ENCODE assay signal across 12 cellular contexts in the genomic region with DNA sequence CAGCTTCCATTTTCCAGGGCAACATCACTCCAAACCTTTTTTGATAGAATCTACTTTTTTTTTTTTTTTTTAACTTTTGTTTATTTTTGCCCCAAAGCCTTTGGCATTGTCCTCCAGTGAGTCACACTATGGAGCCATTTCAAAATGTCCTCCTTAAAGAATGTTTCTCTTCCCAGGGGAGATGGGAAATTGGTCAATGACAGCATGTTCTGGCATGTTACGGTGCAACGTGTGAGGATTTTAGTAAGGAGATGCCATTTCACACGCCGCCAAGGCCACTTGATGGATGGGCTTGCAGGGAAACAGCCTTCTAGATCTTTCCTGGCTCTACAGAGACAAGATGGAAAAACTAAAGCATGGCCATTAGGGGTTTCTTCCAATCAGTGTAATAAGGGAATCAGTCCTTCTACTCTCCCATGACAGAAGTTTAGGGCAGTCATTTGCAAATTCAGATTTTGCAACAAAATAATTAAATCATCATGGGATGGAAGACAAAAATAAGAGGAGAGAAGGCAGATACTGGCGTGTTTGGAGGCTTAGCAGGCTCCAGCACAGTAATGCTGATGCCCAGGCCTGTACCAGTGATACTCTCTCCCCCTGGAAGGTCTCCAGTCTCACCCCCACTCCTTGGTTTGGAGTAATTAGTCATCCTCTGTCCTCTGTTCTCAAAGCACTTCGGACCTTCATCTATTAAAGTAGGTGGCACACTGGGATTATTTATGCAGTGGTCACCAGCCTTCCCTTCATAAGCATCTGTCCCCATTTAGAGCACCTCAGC. TPM values are rescaled to one million over a fixed set of nuclear protein-coding genes. Genes with fewer than 3 reads are reported as not detected.
DNase-seq lines count a peak whose midpoint lies in the region; ATAC-seq and TF ChIP-seq lines count a peak whose summit lies in the region.
"Had no signal": no experiment of that assay in that cellular context is flagged by ENCODE, and none has a peak within 500 bp of the region (broad histone marks: within the 10 kb centered on the region; RNA-seq: fewer than 3 reads in every experiment).

No MANE protein-coding gene starts in this region.

- H3K79me1 ChIP-seq in neuronal stem cell (ENCODE audit: low read depth, low read length) = no peaks in the 10 kb centered on the region

- H4K91ac ChIP-seq in neuronal stem cell (ENCODE audit: low read depth, low read length, poor library complexity) = no peak overlapping the region

- H2AK5ac ChIP-seq in neuronal stem cell (ENCODE audit: low read depth, low read length) = no peak overlapping the region

- no peak overlapping the region for H3K4me2 ChIP-seq in neuronal stem cell (ENCODE audit: insufficient read depth, low read length, poor library complexity, severe bottlenecking)

- no peaks in the 10 kb centered on the region for H3K36me3 Mint-ChIP-seq in activated naive CD4-positive, alpha-beta T cell treated with anti-CD3 and anti-CD28 coated beads for 36 hours (ENCODE audit: low read depth)
- H3K36me3 Mint-ChIP-seq: CD8-positive, alpha-beta memory T cell had no signal

- H2BK12ac ChIP-seq in neuronal stem cell (ENCODE audit: low read length) = no peak overlapping the region

- H3K9me3 Mint-ChIP-seq in activated naive CD4-positive, alpha-beta T cell treated with anti-CD3 and anti-CD28 coated beads for 36 hours = no peaks in the 10 kb centered on the region
- H3K9me3 Mint-ChIP-seq: CD8-positive, alpha-beta memory T cell had no signal

- H2BK120ac ChIP-seq in neuronal stem cell (ENCODE audit: low read depth, low read length) = no peak overlapping the region

- WGBS in neuronal stem cell (ENCODE audit: extremely low coverage in 2 of 2, insufficient read length in 2 of 2, insufficient replicate concordance in 1 of 2), 2 donors = no CpG with 5 or more reads among the region's 6 CpGs

- DNase-seq in AG10803 (ENCODE audit: low read depth) (peak; percentile 99), RWPE2 (ENCODE audit: low spot score) (no peak), fibroblast of peridontal ligament (ENCODE audit: extremely low read depth) (peak; percentile 96), omental fat pad (ENCODE audit: low spot score) (no peak), NCI-H2196 (lab: John Stamatoyannopoulos, UW; ENCODE audit: unreplicated experiment) (no peak), neuronal stem cell (ENCODE audit: low spot score) (no peak)
- no peak for DNase-seq in activated naive CD4-positive, alpha-beta T cell treated with anti-CD3 and anti-CD28 coated beads for 36 hours
- DNase-seq: activated CD8-positive, alpha-beta T cell treated with anti-CD3 and anti-CD28 coated beads, Interleukin-2, amount 10 ng/mL, durations not matched to agents 7 days and 5 days; amygdala; CD8-positive, alpha-beta memory T cell; NCI-H345 had no signal

- H2AFZ ChIP-seq in neuronal stem cell (ENCODE audit: low read length) = no peak overlapping the region

- no peak overlapping the region for H3K4me3 Mint-ChIP-seq in activated naive CD4-positive, alpha-beta T cell treated with anti-CD3 and anti-CD28 coated beads for 36 hours
- H3K4me3 Mint-ChIP-seq: activated CD8-positive, alpha-beta T cell treated with anti-CD3 and anti-CD28 coated beads, Interleukin-2, amount 10 ng/mL, durations not matched to agents 7 days and 5 days; CD8-positive, alpha-beta memory T cell had no signal

- H3K23ac ChIP-seq in neuronal stem cell (ENCODE audit: low read depth, low read length, poor library complexity) = no peak overlapping the region

- H4K8ac ChIP-seq in neuronal stem cell (ENCODE audit: low read depth, low read length) = no peak overlapping the region

- peak overlapping the region; percentile 22 for H3K27ac ChIP-seq in RWPE2 (ENCODE audit: poor library complexity, severe bottlenecking)
- H3K27ac ChIP-seq in neuronal stem cell (replicated peaks; ENCODE audit: low read length) = no peak overlapping the region

- H3K36me3 ChIP-seq in RWPE2 (ENCODE audit: low read depth) (no peaks in the 10 kb centered on the region), neuronal stem cell (replicated peaks in 1 of 2; ENCODE audit: control insufficient read depth in 2 of 2, insufficient read depth in 2 of 2, low read length in 2 of 2) (no peaks in the 10 kb centered on the region)

- no peak overlapping the region for H3K18ac ChIP-seq in neuronal stem cell (ENCODE audit: low read length)

- no peak overlapping the region for H3K4ac ChIP-seq in neuronal stem cell (ENCODE audit: low read length)

- CTCF ChIA-PET in activated naive CD4-positive, alpha-beta T cell treated with anti-CD3 and anti-CD28 coated beads for 36 hours (lab: Charles Lee) = no interaction called here

- no peaks in the 10 kb centered on the region for H3K4me1 Mint-ChIP-seq in activated naive CD4-positive, alpha-beta T cell treated with anti-CD3 and anti-CD28 coated beads for 36 hours (ENCODE audit: low read depth)
- H3K4me1 Mint-ChIP-seq: CD8-positive, alpha-beta memory T cell had no signal

- no peak overlapping the region for H3K9ac ChIP-seq in neuronal stem cell (ENCODE audit: low read depth, low read length, poor library complexity)

- intact Hi-C loops in activated naive CD4-positive, alpha-beta T cell treated with anti-CD3 and anti-CD28 coated beads for 36 hours (cut with micrococcal nuclease) = no loop called here

- H3K4me1 ChIP-seq in RWPE2 (ENCODE audit: insufficient read depth, poor library complexity, severe bottlenecking) (peaks cover 25% of the 10 kb centered on the region), neuronal stem cell (ENCODE audit: control insufficient read depth in 2 of 2, insufficient read depth in 1 of 2, low read depth in 1 of 2, low read length in 2 of 2) (peaks cover 12 to 22% of the 10 kb centered on the region in 2 donors)

- H3K27me3 Mint-ChIP-seq in activated naive CD4-positive, alpha-beta T cell treated with anti-CD3 and anti-CD28 coated beads for 36 hours (ENCODE audit: low read depth) = peaks cover 14% of the 10 kb centered on the region

- H3K9me3 ChIP-seq in RWPE2 (ENCODE audit: severe bottlenecking) = no peaks in the 10 kb centered on the region
- no peaks in the 10 kb centered on the region for H3K9me3 ChIP-seq in neuronal stem cell (replicated peaks in 1 of 2; ENCODE audit: control insufficient read depth in 2 of 2, insufficient read depth in 1 of 2, low read depth in 1 of 2, low read length in 2 of 2)

- ATAC-seq in RWPE2 (ENCODE audit: low read depth) (peak; percentile 66), omental fat pad (ENCODE audit: low FRiP score) (peak; percentile 22), HG02759 (IDR thresholded peaks at IDR 0.05; ENCODE audit: unreplicated experiment) (no peak)
- ATAC-seq: activated CD8-positive, alpha-beta T cell treated with anti-CD3 and anti-CD28 coated beads, Interleukin-2, amount 10 ng/mL, durations not matched to agents 7 days and 5 days had no signal

- no peak overlapping the region for H2BK5ac ChIP-seq in neuronal stem cell (ENCODE audit: low read length)

- H3K14ac ChIP-seq in neuronal stem cell (ENCODE audit: low read length) = no peak overlapping the region

- TF ChIP-seq CTCF in AG10803 (conservative IDR thresholded peaks at IDR 0.05; ENCODE audit: low read length) = no peak
- TF ChIP-seq CTCF in RWPE2 (IDR thresholded peaks at IDR 0.05; ENCODE audit: poor library complexity, severe bottlenecking) = no peak
- TF ChIP-seq CTCF in omental fat pad (IDR thresholded peaks at IDR 0.05) = no peak

- H2BK15ac ChIP-seq in neuronal stem cell (ENCODE audit: low read length) = no peak overlapping the region

- H3K4me3 ChIP-seq in AG10803 (ENCODE audit: low read length) = no peak overlapping the region
- no peak overlapping the region for H3K4me3 ChIP-seq in RWPE2 (ENCODE audit: severe bottlenecking)
- H3K4me3 ChIP-seq in neuronal stem cell (ENCODE audit: low read length in 2 of 2) = no peak overlapping the region

- no peak overlapping the region for H3K27ac Mint-ChIP-seq in activated naive CD4-positive, alpha-beta T cell treated with anti-CD3 and anti-CD28 coated beads for 36 hours
- H3K27ac Mint-ChIP-seq: activated CD8-positive, alpha-beta T cell treated with anti-CD3 and anti-CD28 coated beads, Interleukin-2, amount 10 ng/mL, durations not matched to agents 7 days and 5 days had no signal

- H3K27me3 ChIP-seq in RWPE2 (ENCODE audit: insufficient read depth, poor library complexity, severe bottlenecking) (no peaks in the 10 kb centered on the region), neuronal stem cell (ENCODE audit: control insufficient read depth in 3 of 3, insufficient read depth in 3 of 3, low read depth in 1 of 3, low read length in 3 of 3) (no peaks in the 10 kb centered on the region)

RNA-seq across cellular contexts. Expression of a gene that starts 30.9 kb away (rescaled TPM):
- 10 to 100 TPM in 1 of 4 donors, 1 to 10 TPM in 2, under 1 TPM in 1; 0.84 to 15.1 (median 4.7) TPM for total RNA-seq in omental fat pad
- not detected for total RNA-seq in activated naive CD4-positive, alpha-beta T cell treated with anti-CD3 and anti-CD28 coated beads for 36 hours
- polyA plus RNA-seq in neuronal stem cell (2013, experiment 1 of 2) = 5.0 TPM
- 5.2 TPM for polyA plus RNA-seq in neuronal stem cell (2013, experiment 2 of 2)
- total RNA-seq: activated CD8-positive, alpha-beta T cell treated with anti-CD3 and anti-CD28 coated beads, Interleukin-2, amount 10 ng/mL, durations not matched to agents 7 days and 5 days; CD8-positive, alpha-beta memory T cell had no signal
- polyA plus RNA-seq: CD8-positive, alpha-beta memory T cell had no signal

Comparison
In these comparisons a context has a peak if more than half of its experiments do, and no peak if none do; other contexts are left out.
1. DNase-seq: peak in AG10803 (single experiment) and fibroblast of peridontal ligament (single experiment); none in RWPE2 (single experiment), omental fat pad (single experiment), NCI-H2196 (single experiment), activated naive CD4-positive, alpha-beta T cell treated with anti-CD3 and anti-CD28 coated beads for 36 hours (single experiment) and neuronal stem cell (single experiment).